7 cellular contexts compared by ENCODE assay signal in genomic region chr12:123457980-123458779, GRCh38. TPM values are rescaled to one million over a fixed set of nuclear protein-coding genes. Genes with fewer than 3 reads are reported as not detected.
DNase-seq lines count a peak whose midpoint lies in the region; ATAC-seq, FAIRE-seq and TF ChIP-seq lines count a peak whose summit lies in the region.

A gene with protein sequence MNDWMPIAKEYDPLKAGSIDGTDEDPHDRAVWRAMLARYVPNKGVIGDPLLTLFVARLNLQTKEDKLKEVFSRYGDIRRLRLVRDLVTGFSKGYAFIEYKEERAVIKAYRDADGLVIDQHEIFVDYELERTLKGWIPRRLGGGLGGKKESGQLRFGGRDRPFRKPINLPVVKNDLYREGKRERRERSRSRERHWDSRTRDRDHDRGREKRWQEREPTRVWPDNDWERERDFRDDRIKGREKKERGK (plus strand): TSS chr12:123458139. CDS start chr12:123465541, 7,402 bp downstream.

- peak within 1 kb of the TSS; percentile 95 for H3K9ac ChIP-seq in keratinocyte (ENCODE audit: control insufficient read depth, extremely low read depth, insufficient read depth, low read length)

- H3K4me2 ChIP-seq in keratinocyte (ENCODE audit: control insufficient read depth, extremely low read depth, insufficient read depth, low read depth, low read length) = peak within 1 kb of the TSS; percentile 78

- no peaks in the 10 kb centered on the region for H3K27me3 ChIP-seq in keratinocyte (ENCODE audit: control insufficient read depth, extremely low read depth, insufficient read depth, low read length)

- peaks cover 2 to 4% of the 10 kb centered on the region in 2 experiments for H3K36me3 ChIP-seq in keratinocyte (ENCODE audit: control insufficient read depth in 2 of 2, extremely low read depth in 1 of 2, insufficient read depth in 2 of 2, low read length in 2 of 2)

- peak within 1 kb of the TSS; percentile 89 to 93 (median 89) for H3K4me3 ChIP-seq in keratinocyte (ENCODE audit: control insufficient read depth in 2 of 3, extremely low read depth in 1 of 3, insufficient read depth in 2 of 3, low read depth in 1 of 3, low read length in 3 of 3)

- H2AFZ ChIP-seq in keratinocyte (ENCODE audit: control insufficient read depth, low read length) = peak within 1 kb of the TSS; percentile 98

- H3K9me3 ChIP-seq in keratinocyte (ENCODE audit: control insufficient read depth, low read depth, low read length) = no peaks in the 10 kb centered on the region

- H3K79me2 ChIP-seq in keratinocyte (ENCODE audit: control insufficient read depth, insufficient read depth, low read length) = peaks cover 26% of the 10 kb centered on the region

- peak within 1 kb of the TSS; percentile 95 for H3K27ac ChIP-seq in keratinocyte (ENCODE audit: control insufficient read depth, insufficient read depth, low read length)

- H3K4me1 ChIP-seq in keratinocyte (ENCODE audit: control insufficient read depth, extremely low read depth, insufficient read depth, low read length) = peaks cover 3% of the 10 kb centered on the region

- no peak for FAIRE-seq in keratinocyte (lab: Jason Lieb, UNC)

- no peaks in the 10 kb centered on the region for H3K9me1 ChIP-seq in keratinocyte (ENCODE audit: control insufficient read depth, extremely low read depth, insufficient read depth, low read length)

- DNase-seq in NCI-H345 (lab: John Stamatoyannopoulos, UW) (peak; percentile 77), cerebellar cortex (ENCODE audit: low spot score) (peak; percentile 87), keratinocyte (ENCODE audit: low read depth, low spot score) (peak; percentile 26)
- peak; percentile 76 for DNase-seq in activated CD4-positive, alpha-beta T cell treated with anti-CD3 and anti-CD28 coated beads for 1 hour
- peak; percentile 76 for DNase-seq in stimulated activated CD4-positive, alpha-beta T cell treated with anti-CD3 and anti-CD28 coated beads, Interleukin-12 subunit alpha, Interleukin-12 subunit beta, amount 100 ng/mL, for 4 hours

- ATAC-seq in GM18511 (IDR thresholded peaks at IDR 0.05; ENCODE audit: unreplicated experiment) = peak; percentile 73
- ATAC-seq in HG03097 (IDR thresholded peaks at IDR 0.05; ENCODE audit: low FRiP score, unreplicated experiment) = peak; percentile 44

- H4K20me1 ChIP-seq in keratinocyte (ENCODE audit: control insufficient read depth, extremely low read depth, insufficient read depth, low read length) = no peaks in the 10 kb centered on the region

- no peak for TF ChIP-seq CTCF in keratinocyte (optimal IDR thresholded peaks at IDR 0.05 in 1 of 3, IDR thresholded peaks at IDR 0.05 in 1 of 3, conservative IDR thresholded peaks at IDR 0.05 in 1 of 3; ENCODE audit: extremely low read depth in 1 of 3, insufficient read depth in 2 of 3, low read length in 3 of 3)

- dilution Hi-C loops in keratinocyte (cut with MboI; ENCODE audit: extremely low pct_ligation_motif_present, low sequenced_read_pairs) = no loop called here

RNA-seq across cellular contexts. Expression of the gene that starts here (rescaled TPM):
- polyA plus RNA-seq in keratinocyte = 9.2 to 17.1 TPM (median 15.2 TPM) in 3 replicates
- polyA plus RNA-seq in keratinocyte (2011; ENCODE audit: low read depth) = 9.7 TPM
- polyA plus RNA-seq in keratinocyte (2011; cell fraction: cytosol; rRNA removed) = 6.7 and 11.9 TPM in 2 replicates
- polyA plus RNA-seq in keratinocyte (2011; cell fraction: nucleus; rRNA removed) = 21.5 and 23.0 TPM in 2 replicates
- 13.3 and 22.4 TPM in 2 replicates for polyA plus RNA-seq in keratinocyte (2012; ENCODE audit: low replicate concordance)
- 5.4 to 8.7 TPM (median 5.8 TPM) in 3 replicates for polyA minus RNA-seq in keratinocyte
- 10.9 TPM for polyA minus RNA-seq in keratinocyte (2011; cell fraction: cytosol; rRNA and poly(A)+ RNA removed)
- 6.2 and 7.2 TPM in 2 replicates for polyA minus RNA-seq in keratinocyte (2011; cell fraction: nucleus; rRNA and poly(A)+ RNA removed)

Comparison
In these comparisons a context has a peak if more than half of its experiments do, and no peak if none do; other contexts are left out.
1. Peak in every context shown above with its lines: DNase-seq, ATAC-seq, H3K4me3 ChIP-seq and H3K27ac ChIP-seq.
2. DNase-seq: peak in every context shown above with its lines; median percentile 87 in cerebellar cortex; 77 in NCI-H345; 76 in activated CD4-positive, alpha-beta T cell treated with anti-CD3 and anti-CD28 coated beads for 1 hour; 76 in stimulated activated CD4-positive, alpha-beta T cell treated with anti-CD3 and anti-CD28 coated beads, Interleukin-12 subunit alpha, Interleukin-12 subunit beta, amount 100 ng/mL, for 4 hours; 26 in keratinocyte.